In genomic region chr1:15370781-15371467, GRCh38 we compare ENCODE assay signal across 1 cellular context.
TF ChIP-seq lines count a peak whose summit lies in the region.

No MANE protein-coding gene starts in this region.

TF ChIP-seq in HepG2, 621 proteins besides CTCF, POLR2A, EP300 and RAD21 (continued from another document and continues in another):
- TF ChIP-seq ZHX2 (IDR thresholded peaks at IDR 0.05; ENCODE audit: low read depth): no peak
- no peak for TF ChIP-seq ZHX2 (CRISPR knock-in tag; IDR thresholded peaks at IDR 0.05; ENCODE audit: borderline replicate concordance)
- no peak for TF ChIP-seq ZNF678 (CRISPR knock-in tag; IDR thresholded peaks at IDR 0.05)
- no peak for TF ChIP-seq TOPORS (CRISPR knock-in tag; IDR thresholded peaks at IDR 0.05)
- no peak for TF ChIP-seq NR2F1 (CRISPR knock-in tag; IDR thresholded peaks at IDR 0.05)
- no peak for TF ChIP-seq NFATC3 (CRISPR knock-in tag; IDR thresholded peaks at IDR 0.05)
- TF ChIP-seq SMYD3 (CRISPR knock-in tag; IDR thresholded peaks at IDR 0.05): no peak
- no peak for TF ChIP-seq ZNF276 (CRISPR knock-in tag; IDR thresholded peaks at IDR 0.05; ENCODE audit: low read depth)
- no peak for TF ChIP-seq MYPOP (CRISPR knock-in tag; IDR thresholded peaks at IDR 0.05)
- no peak for TF ChIP-seq MED13 (CRISPR knock-in tag; IDR thresholded peaks at IDR 0.05)
- peak; percentile 32; the same call in 1 of the 2 replicates for TF ChIP-seq MIXL1 (CRISPR knock-in tag; IDR thresholded peaks at IDR 0.05)
- 0 out of 2 replicates have a peak, but pooled peaks have one; percentile 25 for TF ChIP-seq ZNF546 (CRISPR knock-in tag; conservative IDR thresholded peaks at IDR 0.05)
- TF ChIP-seq ATF4 (CRISPR knock-in tag; IDR thresholded peaks at IDR 0.05): no peak
- TF ChIP-seq ZNF782 (CRISPR knock-in tag; IDR thresholded peaks at IDR 0.05; ENCODE audit: borderline replicate concordance): no peak
- TF ChIP-seq ZSCAN29 (CRISPR knock-in tag; conservative IDR thresholded peaks at IDR 0.05): peak; percentile 38; the same call in 1 of the 2 replicates
- peak; percentile 74 for TF ChIP-seq ARID5B (CRISPR knock-in tag; IDR thresholded peaks at IDR 0.05)
- TF ChIP-seq HOMEZ (CRISPR knock-in tag; IDR thresholded peaks at IDR 0.05; ENCODE audit: low read depth): no peak
- TF ChIP-seq PRPF4 (IDR thresholded peaks at IDR 0.05; ENCODE audit: low read depth, low read length, poor library complexity, severe bottlenecking): no peak
- peak; percentile 62; the same call in 1 of the 2 replicates for TF ChIP-seq REPIN1 (CRISPR knock-in tag; IDR thresholded peaks at IDR 0.05; ENCODE audit: borderline replicate concordance, low read depth)
- no peak for TF ChIP-seq ZNF382 (CRISPR knock-in tag; IDR thresholded peaks at IDR 0.05; ENCODE audit: borderline replicate concordance)
- TF ChIP-seq CBFB (CRISPR knock-in tag; IDR thresholded peaks at IDR 0.05): no peak
- TF ChIP-seq FOXK2 (IDR thresholded peaks at IDR 0.05): no peak
- TF ChIP-seq YEATS4 (CRISPR knock-in tag; IDR thresholded peaks at IDR 0.05; ENCODE audit: borderline replicate concordance): no peak
- TF ChIP-seq ZBTB42 (CRISPR knock-in tag; IDR thresholded peaks at IDR 0.05): no peak
- peak; percentile 95 for TF ChIP-seq TFAP4 (IDR thresholded peaks at IDR 0.05; ENCODE audit: borderline replicate concordance, low read depth)
- TF ChIP-seq ZNF513 (CRISPR knock-in tag; conservative IDR thresholded peaks at IDR 0.05): no peak
- no peak for TF ChIP-seq ARHGAP35 (CRISPR knock-in tag; IDR thresholded peaks at IDR 0.05; ENCODE audit: borderline replicate concordance)
- no peak for TF ChIP-seq ZNF367 (CRISPR knock-in tag; IDR thresholded peaks at IDR 0.05; ENCODE audit: borderline replicate concordance)
- no peak for TF ChIP-seq ZNF607 (CRISPR knock-in tag; IDR thresholded peaks at IDR 0.05; ENCODE audit: borderline replicate concordance)
- no peak for TF ChIP-seq FOXC1 (CRISPR knock-in tag; IDR thresholded peaks at IDR 0.05; ENCODE audit: borderline replicate concordance)
- no peak; the same call in 1 of the 2 replicates for TF ChIP-seq RARA (CRISPR knock-in tag; IDR thresholded peaks at IDR 0.05)
- TF ChIP-seq MEF2D (CRISPR knock-in tag; IDR thresholded peaks at IDR 0.05): no peak
- TF ChIP-seq ZNF891 (CRISPR knock-in tag; IDR thresholded peaks at IDR 0.05): no peak
